In the genomic region with DNA sequence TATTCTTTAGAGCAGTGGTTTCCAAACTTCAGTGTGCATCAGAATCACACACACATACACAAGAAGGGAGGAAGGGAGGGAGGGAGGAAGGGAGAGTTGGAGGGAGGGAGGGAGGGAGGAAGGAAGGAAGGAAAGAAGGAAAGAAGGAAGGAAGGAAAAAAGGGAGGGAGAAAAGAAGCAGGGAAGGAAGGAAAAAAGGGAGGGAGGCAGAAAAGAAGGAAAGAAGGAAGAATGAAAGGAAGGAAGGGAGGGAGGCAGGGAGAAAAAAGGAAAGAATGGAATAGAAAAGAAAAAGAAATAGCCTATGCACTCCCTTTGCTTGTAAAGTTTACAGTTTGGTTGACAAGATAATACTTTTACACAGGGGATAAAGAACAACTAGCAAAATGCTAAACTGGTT, we compare ENCODE assay signal across 29 cellular contexts.
"Had no signal": no experiment of that assay in that cellular context is flagged by ENCODE, and none has a peak within 500 bp of the region (broad histone marks: within the 10 kb centered on the region; RNA-seq: fewer than 3 reads in every experiment).

No MANE protein-coding gene starts in this region.

- FAIRE-seq: urothelium cell line had no signal

- H3K27ac Mint-ChIP-seq: stimulated activated effector memory CD8-positive, alpha-beta T cell treated with anti-CD3 and anti-CD28 coated beads, Interleukin-12 subunit alpha, Interleukin-12 subunit beta, amount 100 ng/mL, for 72 hours; stimulated activated memory B cell treated with anti-CD40 and anti-IgM and Interleukin-4, amounts not matched to agents 10 μg/mL and 1 μg/mL and 100 μg/mL, for 72 hours; stimulated activated naive B cell treated with anti-CD40 and anti-IgM and Interleukin-4, amounts not matched to agents 10 μg/mL and 1 μg/mL and 100 μg/mL, for 72 hours; stimulated activated naive CD8-positive, alpha-beta T cell treated with anti-CD3 and anti-CD28 coated beads, Interleukin-15, amount 100 ng/mL, for 72 hours; stimulated activated naive CD8-positive, alpha-beta T cell treated with anti-CD3 and anti-CD28 coated beads, Interleukin-15, Interleukin-2, amounts not matched to agents 100 ng/mL and 50 ng/mL, for 24 hours; type B pancreatic cell had no signal

- H3K9me3 ChIP-seq: stomach, suprapubic skin, testis, thoracic aorta, thyroid gland, tibial artery, tibial nerve, transverse colon, upper lobe of left lung, upper lobe of right lung, uterus, vagina had no signal

- H3K27me3 Mint-ChIP-seq: stimulated activated memory B cell treated with anti-CD40 and anti-IgM and Interleukin-4, amounts not matched to agents 10 μg/mL and 1 μg/mL and 100 μg/mL, for 72 hours; stimulated activated naive B cell treated with anti-CD40 and anti-IgM and Interleukin-4, amounts not matched to agents 10 μg/mL and 1 μg/mL and 100 μg/mL, for 72 hours; stimulated activated naive CD8-positive, alpha-beta T cell treated with anti-CD3 and anti-CD28 coated beads, Interleukin-15, amount 100 ng/mL, for 72 hours had no signal

- H3K27ac ChIP-seq: stomach, suprapubic skin, testis, thoracic aorta, thyroid gland, tibial artery, tibial nerve, transverse colon, upper lobe of left lung, upper lobe of right lung, uterus, vagina had no signal

- H3K4me3 ChIP-seq: stomach, suprapubic skin, testis, thoracic aorta, thyroid gland, tibial artery, tibial nerve, transverse colon, upper lobe of left lung, upper lobe of right lung, uterus, vagina had no signal

- H3K4me1 ChIP-seq: stomach, suprapubic skin, testis, thyroid gland, tibial artery, tibial nerve, transverse colon, upper lobe of left lung, upper lobe of right lung, uterus, vagina had no signal

- ATAC-seq: stimulated activated effector memory CD8-positive, alpha-beta T cell treated with anti-CD3 and anti-CD28 coated beads, Interleukin-12 subunit alpha, Interleukin-12 subunit beta, amount 100 ng/mL, for 72 hours; stimulated activated memory B cell treated with anti-CD40 and anti-IgM and Interleukin-4, amounts not matched to agents 10 μg/mL and 1 μg/mL and 100 μg/mL, for 72 hours; stimulated activated naive B cell treated with anti-CD40 and anti-IgM and Interleukin-4, amounts not matched to agents 10 μg/mL and 1 μg/mL and 100 μg/mL, for 72 hours; stimulated activated naive CD8-positive, alpha-beta T cell treated with anti-CD3 and anti-CD28 coated beads, Interleukin-15, amount 100 ng/mL, for 72 hours; stimulated activated naive CD8-positive, alpha-beta T cell treated with anti-CD3 and anti-CD28 coated beads, Interleukin-15, Interleukin-2, amounts not matched to agents 100 U/mL and 50 U/mL, for 24 hours; upper lobe of right lung had no signal

- H3K4me1 Mint-ChIP-seq: stimulated activated effector memory CD8-positive, alpha-beta T cell treated with anti-CD3 and anti-CD28 coated beads, Interleukin-12 subunit alpha, Interleukin-12 subunit beta, amount 100 ng/mL, for 72 hours; stimulated activated naive CD8-positive, alpha-beta T cell treated with anti-CD3 and anti-CD28 coated beads, Interleukin-15, amount 100 ng/mL, for 72 hours had no signal

- DNase-seq: stimulated activated CD4-positive, alpha-beta T cell treated with anti-CD3 and anti-CD28 coated beads, Interleukin-2, amount 100 ng/mL, for 48 hours; stimulated activated CD4-positive, alpha-beta T cell treated with anti-CD3 and anti-CD28 coated beads, Interleukin-4, amount 100 ng/mL, for 1 hour; stimulated activated CD4-positive, alpha-beta T cell treated with anti-CD3 and anti-CD28 coated beads, Interleukin-4, amount 100 ng/mL, for 24 hours; stimulated activated CD4-positive, alpha-beta T cell treated with anti-CD3 and anti-CD28 coated beads, Interleukin-4, amount 100 ng/mL, for 4 hours; stimulated activated CD8-positive, alpha-beta memory T cell treated with anti-CD3 and anti-CD28 coated beads, Interleukin-4, amount 100 ng/mL, for 48 hours; stimulated activated naive B cell treated with anti-CD40 and anti-IgM and Interleukin-4, amounts not matched to agents 10 μg/mL and 1 μg/mL and 100 μg/mL, for 72 hours; stimulated activated naive CD4-positive, alpha-beta T cell; stimulated activated naive CD4-positive, alpha-beta T cell treated with Interleukin-2 at 50 U/mL for 16 hours; stimulated activated naive CD8-positive, alpha-beta T cell treated with anti-CD3 and anti-CD28 coated beads, Interleukin-15, amount 100 ng/mL, for 72 hours; stimulated activated naive CD8-positive, alpha-beta T cell treated with anti-CD3 and anti-CD28 coated beads, Interleukin-15, Interleukin-2, amounts not matched to agents 100 U/mL and 50 U/mL, for 24 hours; stomach; substantia nigra; testis; thyroid gland; tibial artery; transverse colon; trophoblast cell; upper lobe of left lung; upper lobe of right lung; uterus had no signal

- H3K36me3 ChIP-seq: stomach, suprapubic skin, thoracic aorta, thyroid gland, tibial artery, tibial nerve, transverse colon, upper lobe of left lung, upper lobe of right lung, uterus, vagina had no signal

- H3K4me3 Mint-ChIP-seq: stimulated activated effector memory CD8-positive, alpha-beta T cell treated with anti-CD3 and anti-CD28 coated beads, Interleukin-12 subunit alpha, Interleukin-12 subunit beta, amount 100 ng/mL, for 72 hours; stimulated activated memory B cell treated with anti-CD40 and anti-IgM and Interleukin-4, amounts not matched to agents 10 μg/mL and 1 μg/mL and 100 μg/mL, for 72 hours; stimulated activated naive B cell treated with anti-CD40 and anti-IgM and Interleukin-4, amounts not matched to agents 10 μg/mL and 1 μg/mL and 100 μg/mL, for 72 hours; stimulated activated naive CD8-positive, alpha-beta T cell treated with anti-CD3 and anti-CD28 coated beads, Interleukin-15, amount 100 ng/mL, for 72 hours; stimulated activated naive CD8-positive, alpha-beta T cell treated with anti-CD3 and anti-CD28 coated beads, Interleukin-15, Interleukin-2, amounts not matched to agents 100 ng/mL and 50 ng/mL, for 24 hours; type B pancreatic cell had no signal

- H3K27me3 ChIP-seq: suprapubic skin, testis, thyroid gland, tibial nerve, transverse colon, upper lobe of left lung, uterus, vagina had no signal

- H3K36me3 Mint-ChIP-seq: stimulated activated effector memory CD8-positive, alpha-beta T cell treated with anti-CD3 and anti-CD28 coated beads, Interleukin-12 subunit alpha, Interleukin-12 subunit beta, amount 100 ng/mL, for 72 hours; stimulated activated memory B cell treated with anti-CD40 and anti-IgM and Interleukin-4, amounts not matched to agents 10 μg/mL and 1 μg/mL and 100 μg/mL, for 72 hours; stimulated activated naive B cell treated with anti-CD40 and anti-IgM and Interleukin-4, amounts not matched to agents 10 μg/mL and 1 μg/mL and 100 μg/mL, for 72 hours; type B pancreatic cell had no signal

- H3K9me3 Mint-ChIP-seq: stimulated activated effector memory CD8-positive, alpha-beta T cell treated with anti-CD3 and anti-CD28 coated beads, Interleukin-12 subunit alpha, Interleukin-12 subunit beta, amount 100 ng/mL, for 72 hours; stimulated activated memory B cell treated with anti-CD40 and anti-IgM and Interleukin-4, amounts not matched to agents 10 μg/mL and 1 μg/mL and 100 μg/mL, for 72 hours; stimulated activated naive CD8-positive, alpha-beta T cell treated with anti-CD3 and anti-CD28 coated beads, Interleukin-15, amount 100 ng/mL, for 72 hours; stimulated activated naive CD8-positive, alpha-beta T cell treated with anti-CD3 and anti-CD28 coated beads, Interleukin-15, Interleukin-2, amounts not matched to agents 100 ng/mL and 50 ng/mL, for 24 hours; type B pancreatic cell had no signal
